In the genomic region with DNA sequence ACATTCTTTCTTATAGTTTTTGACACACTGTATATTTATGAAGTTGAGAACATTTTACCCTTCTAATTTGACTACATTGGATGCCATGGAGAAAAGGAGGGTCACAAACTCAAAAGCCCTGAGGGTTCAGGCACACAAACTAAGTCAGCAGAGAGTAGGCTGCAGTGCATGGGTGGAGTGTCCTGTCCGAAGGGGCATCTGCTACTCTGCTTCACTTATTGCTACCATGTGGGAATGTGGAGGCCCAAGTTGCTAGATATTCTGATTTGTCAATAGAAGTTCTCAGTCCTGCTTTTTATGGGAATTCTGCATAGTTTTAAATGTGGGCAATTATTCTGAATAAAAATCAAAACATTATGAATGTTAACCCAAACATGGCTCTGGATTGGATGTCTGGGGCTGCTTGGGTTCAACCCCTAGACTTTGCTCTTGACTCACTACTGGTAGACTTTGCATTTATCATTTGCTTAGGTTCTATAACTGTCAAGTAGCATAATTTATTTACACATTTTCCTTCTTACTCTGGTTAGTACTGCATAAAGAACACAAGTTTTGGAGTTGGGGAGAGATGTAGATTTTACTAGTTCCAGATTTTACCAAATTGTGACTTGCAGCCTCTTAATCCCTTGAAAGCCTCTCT, we compare ENCODE assay signal across 1 cellular context.
TF ChIP-seq lines count a peak whose summit lies in the region.

No MANE protein-coding gene starts in this region.

TF ChIP-seq in IMR-90, 13 proteins besides CTCF, POLR2A, EP300 and RAD21 (continued from another document):
- TF ChIP-seq BHLHE40 (IDR thresholded peaks at IDR 0.05; ENCODE audit: low read depth, low read length): no peak
- no peak for TF ChIP-seq RCOR1 (IDR thresholded peaks at IDR 0.05; ENCODE audit: insufficient replicate concordance, low read length)
- TF ChIP-seq MXI1 (IDR thresholded peaks at IDR 0.05; ENCODE audit: borderline replicate concordance, low read depth, low read length): no peak
- no peak for TF ChIP-seq CHD1 (IDR thresholded peaks at IDR 0.05; ENCODE audit: low read depth, low read length)
